Comparison of ENCODE assay signal across 1 cellular context in the genomic region with DNA sequence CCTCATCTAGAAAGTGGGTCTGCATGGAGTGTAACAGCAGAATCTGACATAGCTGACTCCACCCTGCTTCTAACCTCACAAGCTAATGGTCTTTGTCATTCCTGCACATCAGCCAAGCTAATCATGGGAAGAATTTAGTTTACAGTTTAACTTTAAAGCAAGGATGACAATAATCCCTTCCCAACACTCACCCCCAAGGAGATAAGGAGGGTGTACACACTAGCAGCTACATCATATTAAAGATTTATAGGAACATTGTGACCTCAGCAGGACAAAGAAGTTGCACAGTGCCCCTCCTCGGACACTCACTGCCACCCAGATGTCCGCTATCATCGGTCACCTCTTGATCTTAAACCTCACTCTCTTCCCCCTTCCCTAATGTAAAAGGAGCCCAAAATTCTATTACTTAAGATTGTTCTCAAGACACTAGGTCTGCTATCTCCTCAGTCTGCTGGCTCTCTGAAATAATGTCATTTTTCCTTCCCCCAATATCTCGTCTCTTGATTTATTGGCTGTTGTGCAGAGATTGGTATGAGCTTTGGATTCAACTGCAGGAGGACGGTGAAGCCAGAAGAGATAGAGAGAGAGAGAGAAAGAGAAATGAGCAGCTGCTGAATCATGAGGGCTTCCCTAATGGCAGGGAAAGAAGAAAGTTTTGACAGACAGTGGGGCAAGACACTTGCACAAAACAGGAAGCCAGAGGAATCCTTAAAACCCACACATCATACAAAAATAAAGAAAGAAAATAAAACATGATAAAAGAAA.
A peak's percentile ranks its signal among the peaks of the same experiment; 100 is the strongest.
TF ChIP-seq lines count a peak whose summit lies in the region.

No MANE protein-coding gene starts in this region.

TF ChIP-seq in K562, 482 proteins besides CTCF, POLR2A, EP300 and RAD21:
- TF ChIP-seq, protein P1, sequence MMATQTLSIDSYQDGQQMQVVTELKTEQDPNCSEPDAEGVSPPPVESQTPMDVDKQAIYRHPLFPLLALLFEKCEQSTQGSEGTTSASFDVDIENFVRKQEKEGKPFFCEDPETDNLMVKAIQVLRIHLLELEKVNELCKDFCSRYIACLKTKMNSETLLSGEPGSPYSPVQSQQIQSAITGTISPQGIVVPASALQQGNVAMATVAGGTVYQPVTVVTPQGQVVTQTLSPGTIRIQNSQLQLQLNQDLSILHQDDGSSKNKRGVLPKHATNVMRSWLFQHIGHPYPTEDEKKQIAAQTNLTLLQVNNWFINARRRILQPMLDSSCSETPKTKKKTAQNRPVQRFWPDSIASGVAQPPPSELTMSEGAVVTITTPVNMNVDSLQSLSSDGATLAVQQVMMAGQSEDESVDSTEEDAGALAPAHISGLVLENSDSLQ (IDR thresholded peaks at IDR 0.05): peak; percentile 60
- TF ChIP-seq KDM1A (IDR thresholded peaks at IDR 0.05) (peak; percentile 73), MEIS2 (IDR thresholded peaks at IDR 0.05; ENCODE audit: partially characterized antibody) (peak; percentile 45), MAFG (tag; conservative IDR thresholded peaks at IDR 0.05) (0 out of 2 replicates have a peak, but pooled peaks have one; percentile 40), COPS2 (conservative IDR thresholded peaks at IDR 0.05) (no peak), ZNF707 (CRISPR knock-in tag; conservative IDR thresholded peaks at IDR 0.05) (no peak), HDAC1 (IDR thresholded peaks at IDR 0.05) (peak in 1 of 2 experiments; percentile 62; a peak in 1 of 4 replicates), CBFA2T3 (IDR thresholded peaks at IDR 0.05) (peak; percentile 24; the same call in 1 of the 2 replicates)
- TF ChIP-seq, protein P2, sequence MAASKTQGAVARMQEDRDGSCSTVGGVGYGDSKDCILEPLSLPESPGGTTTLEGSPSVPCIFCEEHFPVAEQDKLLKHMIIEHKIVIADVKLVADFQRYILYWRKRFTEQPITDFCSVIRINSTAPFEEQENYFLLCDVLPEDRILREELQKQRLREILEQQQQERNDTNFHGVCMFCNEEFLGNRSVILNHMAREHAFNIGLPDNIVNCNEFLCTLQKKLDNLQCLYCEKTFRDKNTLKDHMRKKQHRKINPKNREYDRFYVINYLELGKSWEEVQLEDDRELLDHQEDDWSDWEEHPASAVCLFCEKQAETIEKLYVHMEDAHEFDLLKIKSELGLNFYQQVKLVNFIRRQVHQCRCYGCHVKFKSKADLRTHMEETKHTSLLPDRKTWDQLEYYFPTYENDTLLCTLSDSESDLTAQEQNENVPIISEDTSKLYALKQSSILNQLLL (CRISPR knock-in tag; IDR thresholded peaks at IDR 0.05; ENCODE audit: borderline replicate concordance): no peak
- TF ChIP-seq, protein P3, sequence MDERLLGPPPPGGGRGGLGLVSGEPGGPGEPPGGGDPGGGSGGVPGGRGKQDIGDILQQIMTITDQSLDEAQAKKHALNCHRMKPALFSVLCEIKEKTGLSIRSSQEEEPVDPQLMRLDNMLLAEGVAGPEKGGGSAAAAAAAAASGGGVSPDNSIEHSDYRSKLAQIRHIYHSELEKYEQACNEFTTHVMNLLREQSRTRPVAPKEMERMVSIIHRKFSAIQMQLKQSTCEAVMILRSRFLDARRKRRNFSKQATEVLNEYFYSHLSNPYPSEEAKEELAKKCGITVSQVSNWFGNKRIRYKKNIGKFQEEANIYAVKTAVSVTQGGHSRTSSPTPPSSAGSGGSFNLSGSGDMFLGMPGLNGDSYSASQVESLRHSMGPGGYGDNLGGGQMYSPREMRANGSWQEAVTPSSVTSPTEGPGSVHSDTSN (CRISPR knock-in tag; IDR thresholded peaks at IDR 0.05; ENCODE audit: low read depth): no peak
- TF ChIP-seq, protein P3 (tag; conservative IDR thresholded peaks at IDR 0.05; ENCODE audit: low read depth): peak; percentile 73
- TF ChIP-seq, protein P4, sequence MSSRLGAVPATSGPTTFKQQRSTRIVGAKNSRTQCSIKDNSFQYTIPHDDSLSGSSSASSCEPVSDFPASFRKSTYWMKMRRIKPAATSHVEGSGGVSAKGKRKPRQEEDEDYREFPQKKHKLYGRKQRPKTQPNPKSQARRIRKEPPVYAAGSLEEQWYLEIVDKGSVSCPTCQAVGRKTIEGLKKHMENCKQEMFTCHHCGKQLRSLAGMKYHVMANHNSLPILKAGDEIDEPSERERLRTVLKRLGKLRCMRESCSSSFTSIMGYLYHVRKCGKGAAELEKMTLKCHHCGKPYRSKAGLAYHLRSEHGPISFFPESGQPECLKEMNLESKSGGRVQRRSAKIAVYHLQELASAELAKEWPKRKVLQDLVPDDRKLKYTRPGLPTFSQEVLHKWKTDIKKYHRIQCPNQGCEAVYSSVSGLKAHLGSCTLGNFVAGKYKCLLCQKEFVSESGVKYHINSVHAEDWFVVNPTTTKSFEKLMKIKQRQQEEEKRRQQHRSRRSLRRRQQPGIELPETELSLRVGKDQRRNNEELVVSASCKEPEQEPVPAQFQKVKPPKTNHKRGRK (tag; IDR thresholded peaks at IDR 0.05): peak; percentile 16; the same call in 1 of the 2 replicates
